Comparison of ENCODE assay signal across 10 cellular contexts in the genomic region with DNA sequence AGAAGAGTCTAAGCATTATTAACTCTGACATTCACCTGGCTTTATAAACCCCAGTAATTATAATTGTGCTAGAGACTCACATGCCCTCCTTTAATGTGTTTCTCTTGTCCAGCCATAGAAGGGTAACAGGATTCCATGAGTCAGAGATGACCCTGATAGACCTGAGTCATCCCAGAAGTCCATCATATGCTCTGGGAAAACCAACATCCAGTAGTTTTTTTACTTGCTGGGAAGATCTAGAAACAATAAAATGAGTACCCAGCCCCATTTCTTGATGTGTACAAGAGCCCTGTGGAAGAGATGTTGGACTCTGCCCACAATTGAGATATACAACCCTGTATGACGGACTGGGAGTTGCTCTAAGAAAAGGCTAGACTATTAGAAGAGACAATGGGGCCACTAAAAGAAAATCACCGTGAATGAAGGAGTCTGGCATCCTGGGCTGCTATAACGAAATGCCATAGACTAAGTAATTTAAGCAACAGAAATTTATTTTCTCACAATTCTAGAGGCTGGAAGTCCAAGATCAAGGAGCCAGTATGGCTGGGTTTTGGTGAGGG. TPM values are rescaled to one million over a fixed set of nuclear protein-coding genes. Genes with fewer than 3 reads are reported as not detected.
DNase-seq lines count a peak whose midpoint lies in the region; ATAC-seq, FAIRE-seq and TF ChIP-seq lines count a peak whose summit lies in the region.
"Had no signal": no experiment of that assay in that cellular context is flagged by ENCODE, and none has a peak within 500 bp of the region (broad histone marks: within the 10 kb centered on the region; RNA-seq: fewer than 3 reads in every experiment).

No MANE protein-coding gene starts in this region.

- H3K4me3 ChIP-seq in brain microvascular endothelial cell (ENCODE audit: low read depth, low read length) (no peak overlapping the region), vagina (no peak overlapping the region)

- intact Hi-C loops in vagina (cut with DNase I) = loop anchor here (5.0 kb wide), 1 partner anchor 1402 kb away; no protein-coding TSS in a partner anchor

- H3K27me3 ChIP-seq in brain microvascular endothelial cell (replicated peaks) = no peaks in the 10 kb centered on the region
- H3K27me3 ChIP-seq in vagina = no peaks in the 10 kb centered on the region

- H3K27ac ChIP-seq in brain microvascular endothelial cell (peak overlapping the region; percentile 18), vagina (peak overlapping the region; percentile 65)

- in situ Hi-C loops in brain microvascular endothelial cell (cut with HindIII; ENCODE audit: low pct_ligation_motif_present, low sequenced_read_pairs) = no loop called here

- ATAC-seq in HG02678 (IDR thresholded peaks at IDR 0.05; ENCODE audit: unreplicated experiment) (no peak), HG03432 (IDR thresholded peaks at IDR 0.05; ENCODE audit: unreplicated experiment) (no peak)
- ATAC-seq: activated CD8-positive, alpha-beta T cell treated with anti-CD3 and anti-CD28 coated beads for 36 hours had no signal

- DNase-seq in HTR-8/SVneo (ENCODE audit: insufficient read length, low spot score) (peak; percentile 60), brain microvascular endothelial cell (peak; percentile 70), kidney tubule cell (ENCODE audit: low spot score) (peak; percentile 83), vagina (ENCODE audit: extremely low spot score in 2 of 2) (no peak), NCI-H524 treated with DMSO at 0.1 percent for 48 hours (lab: John Stamatoyannopoulos, UW) (no peak)
- DNase-seq: activated CD8-positive, alpha-beta T cell treated with anti-CD3 and anti-CD28 coated beads for 36 hours; activated naive CD8-positive, alpha-beta T cell treated with anti-CD3 and anti-CD28 coated beads, Interleukin-2, amount 10 ng/mL, durations not matched to agents 7 days and 5 days; NCI-H2081 treated with DMSO at 0.1 percent for 48 hours had no signal

- peaks cover 8% of the 10 kb centered on the region for H3K4me1 ChIP-seq in vagina

- FAIRE-seq in HTR-8/SVneo (lab: Jason Lieb, UNC) = no peak

- TF ChIP-seq POLR2A in vagina (IDR thresholded peaks at IDR 0.05) = no peak

- TF ChIP-seq CTCF in brain microvascular endothelial cell (IDR thresholded peaks at IDR 0.05; ENCODE audit: low read depth, low read length, missing control alignments) = no peak
- no peak for TF ChIP-seq CTCF in vagina (IDR thresholded peaks at IDR 0.05)

- H3K36me3 ChIP-seq in brain microvascular endothelial cell (replicated peaks) (no peaks in the 10 kb centered on the region), vagina (no peaks in the 10 kb centered on the region)

- H3K9me3 ChIP-seq in vagina = no peaks in the 10 kb centered on the region

RNA-seq across cellular contexts. Expression of a gene that starts 22.3 kb away (rescaled TPM):
- 25.5 TPM for total RNA-seq in vagina

RNA-seq across cellular contexts. Expression of a gene that starts 56.9 kb away (rescaled TPM):
- 110 TPM for total RNA-seq in vagina

Comparison
In these comparisons a context has a peak if more than half of its experiments do, and no peak if none do; other contexts are left out.
1. DNase-seq: peak in HTR-8/SVneo (single experiment), brain microvascular endothelial cell (single experiment) and kidney tubule cell (single experiment); none in vagina (0 of 2) and NCI-H524 treated with DMSO at 0.1 percent for 48 hours (single experiment).